33 cellular contexts compared by ENCODE assay signal in genomic region chr21:37724201-37724600, GRCh38.
DNase-seq lines count a peak whose midpoint lies in the region; ATAC-seq and TF ChIP-seq lines count a peak whose summit lies in the region.
"Had no signal": no experiment of that assay in that cellular context is flagged by ENCODE, and none has a peak within 500 bp of the region (broad histone marks: within the 10 kb centered on the region; RNA-seq: fewer than 3 reads in every experiment).

No MANE protein-coding gene starts in this region.

- no peaks in the 10 kb centered on the region for H3K4me1 Mint-ChIP-seq in endodermal cell
- H3K4me1 Mint-ChIP-seq: B cell; CD14-positive monocyte; CD4-positive, alpha-beta memory T cell; CD4-positive, CD25-positive, alpha-beta regulatory T cell; CD8-positive, alpha-beta memory T cell had no signal

- no peaks in the 10 kb centered on the region for H3K9me3 Mint-ChIP-seq in endodermal cell
- H3K9me3 Mint-ChIP-seq: CD4-positive, alpha-beta T cell; CD8-positive, alpha-beta memory T cell; CD8-positive, alpha-beta T cell had no signal

- H3K4me1 ChIP-seq in mesenchymal stem cell (ENCODE audit: control insufficient read depth, insufficient read depth, low read depth, low read length) (no peaks in the 10 kb centered on the region), endodermal cell (ENCODE audit: control insufficient read depth, insufficient read depth, low read length) (no peaks in the 10 kb centered on the region)
- H3K4me1 ChIP-seq: A549; BE2C; BLaER1; BLaER1 treated with 17β-estradiol and CSF1 and Interleukin-3, amounts not matched to agents 10 nM and 100 nM; Caco-2 had no signal

- H3K14ac ChIP-seq in mesenchymal stem cell (ENCODE audit: low read length in 2 of 2) = no peak overlapping the region

- H2AFZ ChIP-seq in mesenchymal stem cell (ENCODE audit: low read depth, low read length) = no peak overlapping the region

- no peak overlapping the region for H2BK120ac ChIP-seq in mesenchymal stem cell (ENCODE audit: low read depth, low read length)

- no peak overlapping the region for H3K27ac Mint-ChIP-seq in endodermal cell
- H3K27ac Mint-ChIP-seq: B cell; CD14-positive monocyte; CD4-positive, alpha-beta memory T cell; CD4-positive, alpha-beta T cell; CD4-positive, CD25-positive, alpha-beta regulatory T cell; CD8-positive, alpha-beta T cell had no signal

- H2AK5ac ChIP-seq in mesenchymal stem cell (ENCODE audit: low read length, severe bottlenecking) = no peak overlapping the region

- H2BK15ac ChIP-seq in mesenchymal stem cell (ENCODE audit: low read depth, poor library complexity, severe bottlenecking) = no peak overlapping the region

- peak overlapping the region; percentile 23 for H4K8ac ChIP-seq in mesenchymal stem cell (ENCODE audit: low read length)

- 86% methylated on average over 6 of the region's 6 CpGs for WGBS in mesenchymal stem cell
- 93 to 94% methylated on average over 3 to 6 of the region's 6 CpGs for WGBS in endodermal cell (ENCODE audit: insufficient coverage in 1 of 2, insufficient read length in 1 of 2), 2 experiments

- no peak overlapping the region for H3K23ac ChIP-seq in mesenchymal stem cell (ENCODE audit: low read length in 2 of 2)

- H3K27ac ChIP-seq in mesenchymal stem cell (ENCODE audit: low read length, poor library complexity, severe bottlenecking) (no peak overlapping the region), endodermal cell (ENCODE audit: low read depth, low read length) (no peak overlapping the region)
- H3K27ac ChIP-seq: 22Rv1; A549; BLaER1; BLaER1 treated with 17β-estradiol and CSF1 and Interleukin-3, amounts not matched to agents 10 nM and 100 nM; C4-2B had no signal

- H3K27me3 Mint-ChIP-seq in endodermal cell (ENCODE audit: insufficient read depth) = no peaks in the 10 kb centered on the region
- H3K27me3 Mint-ChIP-seq: CD4-positive, CD25-positive, alpha-beta regulatory T cell had no signal

- no peak overlapping the region for H3K4ac ChIP-seq in mesenchymal stem cell (ENCODE audit: low read depth in 1 of 2, low read length in 2 of 2)

- H3K79me1 ChIP-seq in mesenchymal stem cell (replicated peaks; ENCODE audit: low read length, poor library complexity, severe bottlenecking) = peaks cover 2% of the 10 kb centered on the region

- H3K36me3 ChIP-seq in mesenchymal stem cell (ENCODE audit: control insufficient read depth in 1 of 2, insufficient read depth in 2 of 2, low read depth in 1 of 2, low read length in 2 of 2) = no peaks in the 10 kb centered on the region
- no peaks in the 10 kb centered on the region for H3K36me3 ChIP-seq in endodermal cell (ENCODE audit: control insufficient read depth, insufficient read depth, low read length)
- H3K36me3 ChIP-seq: BE2C; BLaER1; BLaER1 treated with 17β-estradiol and CSF1 and Interleukin-3, amounts not matched to agents 10 nM and 100 nM had no signal

- ATAC-seq in GM18867 (IDR thresholded peaks at IDR 0.05; ENCODE audit: unreplicated experiment) = peak; percentile 58
- ATAC-seq in HG03175 (IDR thresholded peaks at IDR 0.05; ENCODE audit: unreplicated experiment) = peak; percentile 81
- ATAC-seq in HG02885 (IDR thresholded peaks at IDR 0.05; ENCODE audit: poor library complexity, unreplicated experiment) = no peak
- ATAC-seq: A549; CD8-positive, alpha-beta T cell had no signal

- H3K27me3 ChIP-seq in mesenchymal stem cell (ENCODE audit: control insufficient read depth in 1 of 2, insufficient read depth in 1 of 2, low read length in 2 of 2) (peaks cover 7 to 72% of the 10 kb centered on the region in 2 experiments), endodermal cell (ENCODE audit: control insufficient read depth, insufficient read depth, low read length, poor library complexity, severe bottlenecking) (no peaks in the 10 kb centered on the region)
- H3K27me3 ChIP-seq: BE2C; BLaER1; BLaER1 treated with 17β-estradiol and CSF1 and Interleukin-3, amounts not matched to agents 10 nM and 100 nM had no signal

- DNase-seq in mesenchymal stem cell (no peak), endodermal cell (no peak), NOMO-1 (lab: John Stamatoyannopoulos, UW; ENCODE audit: unreplicated experiment in 2 of 2) (no peak)
- DNase-seq: 8988T; ACHN; AML-193; BE2C; C1 segment of cervical spinal cord; Caco-2; Calu3; CD4-positive, alpha-beta memory T cell; CD4-positive, alpha-beta T cell; CD4-positive, CD25-positive, alpha-beta regulatory T cell; CD8-positive, alpha-beta memory T cell; CD8-positive, alpha-beta T cell; COR-L47; DMS 273 treated with DMSO at 0.1 percent for 48 hours; DMS153; DMS53; DMS79; DMS79 treated with DMSO at 0.1 percent for 48 hours; DND-41; EL had no signal

- peaks cover 3% of the 10 kb centered on the region for H3K9me3 ChIP-seq in mesenchymal stem cell (ENCODE audit: control insufficient read depth, low read length)
- no peaks in the 10 kb centered on the region for H3K9me3 ChIP-seq in endodermal cell (ENCODE audit: control insufficient read depth, low read length)
- H3K9me3 ChIP-seq: A549, BE2C, BLaER1, Caco-2 had no signal

- TF ChIP-seq CTCF in endodermal cell (conservative IDR thresholded peaks at IDR 0.05) = no peak

- H3K18ac ChIP-seq in mesenchymal stem cell (ENCODE audit: low read depth in 1 of 2, low read length in 2 of 2) = no peak overlapping the region

- no peak overlapping the region for H3K4me2 ChIP-seq in mesenchymal stem cell (ENCODE audit: low read length, poor library complexity, severe bottlenecking)
- H3K4me2 ChIP-seq: A549; BLaER1; BLaER1 treated with 17β-estradiol and CSF1 and Interleukin-3, amounts not matched to agents 10 nM and 100 nM had no signal

- no peak overlapping the region for H2BK12ac ChIP-seq in mesenchymal stem cell (ENCODE audit: low read length in 2 of 2)

- H3K9ac ChIP-seq in mesenchymal stem cell (ENCODE audit: low read length) (no peak overlapping the region), endodermal cell (ENCODE audit: extremely low read depth, low read length, poor library complexity, severe bottlenecking) (no peak overlapping the region)
- H3K9ac ChIP-seq: BLaER1; BLaER1 treated with 17β-estradiol and CSF1 and Interleukin-3, amounts not matched to agents 10 nM and 100 nM had no signal

- H3K4me3 ChIP-seq in mesenchymal stem cell (ENCODE audit: insufficient read depth in 1 of 2, low read depth in 1 of 2, low read length in 2 of 2) = no peak overlapping the region
- H3K4me3 ChIP-seq in endodermal cell (ENCODE audit: low read length) = no peak overlapping the region
- H3K4me3 ChIP-seq: A549; BLaER1; BLaER1 treated with 17β-estradiol and CSF1 and Interleukin-3, amounts not matched to agents 10 nM and 100 nM had no signal

- H4K91ac ChIP-seq in mesenchymal stem cell (ENCODE audit: low read length) = no peak overlapping the region

- H3K36me3 Mint-ChIP-seq in endodermal cell (ENCODE audit: low read depth) = no peaks in the 10 kb centered on the region
- H3K36me3 Mint-ChIP-seq: CD14-positive monocyte; CD4-positive, alpha-beta memory T cell; CD4-positive, CD25-positive, alpha-beta regulatory T cell; CD8-positive, alpha-beta T cell had no signal

- no peak overlapping the region for H3K4me3 Mint-ChIP-seq in endodermal cell
- H3K4me3 Mint-ChIP-seq: B cell; CD14-positive monocyte; CD4-positive, alpha-beta memory T cell; CD4-positive, alpha-beta T cell; CD4-positive, CD25-positive, alpha-beta regulatory T cell; CD8-positive, alpha-beta memory T cell; CD8-positive, alpha-beta T cell had no signal

- H2BK5ac ChIP-seq in mesenchymal stem cell (ENCODE audit: low read depth, low read length, poor library complexity, severe bottlenecking) = no peak overlapping the region
